1 cellular context compared by ENCODE assay signal in genomic region chr20:50929299-50930138, GRCh38.
TF ChIP-seq lines count a peak whose summit lies in the region.

No MANE protein-coding gene starts in this region.

TF ChIP-seq in HepG2, 621 proteins besides CTCF, POLR2A, EP300 and RAD21 (continued from another document and continues in another):
- TF ChIP-seq AKNA (CRISPR knock-in tag; IDR thresholded peaks at IDR 0.05; ENCODE audit: borderline replicate concordance) = no peak
- peak; percentile 96; the same call in 1 of the 2 replicates for TF ChIP-seq REPIN1 (CRISPR knock-in tag; IDR thresholded peaks at IDR 0.05; ENCODE audit: borderline replicate concordance, low read depth)
- no peak for TF ChIP-seq AKAP8 (CRISPR knock-in tag; IDR thresholded peaks at IDR 0.05)
- peak; percentile 40; the same call in 1 of the 2 replicates for TF ChIP-seq ZNF652 (CRISPR knock-in tag; IDR thresholded peaks at IDR 0.05; ENCODE audit: borderline replicate concordance, low read depth)
- TF ChIP-seq MYNN (CRISPR knock-in tag; IDR thresholded peaks at IDR 0.05; ENCODE audit: low read depth) = 0 out of 2 replicates have a peak, but pooled peaks have one; percentile 49
- no peak for TF ChIP-seq ZFP82 (CRISPR knock-in tag; IDR thresholded peaks at IDR 0.05; ENCODE audit: borderline replicate concordance)
- TF ChIP-seq ZNF777 (CRISPR knock-in tag; IDR thresholded peaks at IDR 0.05) = no peak
- TF ChIP-seq, protein P1, sequence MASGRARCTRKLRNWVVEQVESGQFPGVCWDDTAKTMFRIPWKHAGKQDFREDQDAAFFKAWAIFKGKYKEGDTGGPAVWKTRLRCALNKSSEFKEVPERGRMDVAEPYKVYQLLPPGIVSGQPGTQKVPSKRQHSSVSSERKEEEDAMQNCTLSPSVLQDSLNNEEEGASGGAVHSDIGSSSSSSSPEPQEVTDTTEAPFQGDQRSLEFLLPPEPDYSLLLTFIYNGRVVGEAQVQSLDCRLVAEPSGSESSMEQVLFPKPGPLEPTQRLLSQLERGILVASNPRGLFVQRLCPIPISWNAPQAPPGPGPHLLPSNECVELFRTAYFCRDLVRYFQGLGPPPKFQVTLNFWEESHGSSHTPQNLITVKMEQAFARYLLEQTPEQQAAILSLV (CRISPR knock-in tag; IDR thresholded peaks at IDR 0.05; ENCODE audit: borderline replicate concordance) = peak; percentile 67; the same call in 1 of the 2 replicates
- 0 out of 2 replicates have a peak, but pooled peaks have one; percentile 76 for TF ChIP-seq EHMT2 (IDR thresholded peaks at IDR 0.05; ENCODE audit: borderline replicate concordance, low read depth, low read length)
- TF ChIP-seq ZNF83 (CRISPR knock-in tag; IDR thresholded peaks at IDR 0.05; ENCODE audit: borderline replicate concordance) = peak; percentile 87; the same call in 1 of the 2 replicates
- TF ChIP-seq ZNF547 (CRISPR knock-in tag; IDR thresholded peaks at IDR 0.05) = peak; percentile 41; the same call in 1 of the 2 replicates
- 0 out of 2 replicates have a peak, but pooled peaks have one; percentile 66 for TF ChIP-seq THRA (CRISPR knock-in tag; IDR thresholded peaks at IDR 0.05; ENCODE audit: borderline replicate concordance)
- TF ChIP-seq SP140L (CRISPR knock-in tag; IDR thresholded peaks at IDR 0.05; ENCODE audit: borderline replicate concordance) = 0 out of 2 replicates have a peak, but pooled peaks have one; percentile 72
- TF ChIP-seq, protein P2, sequence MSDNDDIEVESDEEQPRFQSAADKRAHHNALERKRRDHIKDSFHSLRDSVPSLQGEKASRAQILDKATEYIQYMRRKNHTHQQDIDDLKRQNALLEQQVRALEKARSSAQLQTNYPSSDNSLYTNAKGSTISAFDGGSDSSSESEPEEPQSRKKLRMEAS (IDR thresholded peaks at IDR 0.05) = peak; percentile 83
- TF ChIP-seq, protein P3, sequence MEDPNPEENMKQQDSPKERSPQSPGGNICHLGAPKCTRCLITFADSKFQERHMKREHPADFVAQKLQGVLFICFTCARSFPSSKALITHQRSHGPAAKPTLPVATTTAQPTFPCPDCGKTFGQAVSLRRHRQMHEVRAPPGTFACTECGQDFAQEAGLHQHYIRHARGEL (CRISPR knock-in tag; IDR thresholded peaks at IDR 0.05) = no peak
- no peak for TF ChIP-seq EEA1 (CRISPR knock-in tag; IDR thresholded peaks at IDR 0.05; ENCODE audit: borderline replicate concordance)
- peak; percentile 74; the same call in 1 of the 2 replicates for TF ChIP-seq TSC22D2 (CRISPR knock-in tag; IDR thresholded peaks at IDR 0.05; ENCODE audit: borderline replicate concordance)
- TF ChIP-seq JUN (CRISPR knock-in tag; IDR thresholded peaks at IDR 0.05) = no peak; the same call in 1 of the 2 replicates
- TF ChIP-seq ZNF7 (CRISPR knock-in tag; IDR thresholded peaks at IDR 0.05) = no peak
- TF ChIP-seq, protein P4, sequence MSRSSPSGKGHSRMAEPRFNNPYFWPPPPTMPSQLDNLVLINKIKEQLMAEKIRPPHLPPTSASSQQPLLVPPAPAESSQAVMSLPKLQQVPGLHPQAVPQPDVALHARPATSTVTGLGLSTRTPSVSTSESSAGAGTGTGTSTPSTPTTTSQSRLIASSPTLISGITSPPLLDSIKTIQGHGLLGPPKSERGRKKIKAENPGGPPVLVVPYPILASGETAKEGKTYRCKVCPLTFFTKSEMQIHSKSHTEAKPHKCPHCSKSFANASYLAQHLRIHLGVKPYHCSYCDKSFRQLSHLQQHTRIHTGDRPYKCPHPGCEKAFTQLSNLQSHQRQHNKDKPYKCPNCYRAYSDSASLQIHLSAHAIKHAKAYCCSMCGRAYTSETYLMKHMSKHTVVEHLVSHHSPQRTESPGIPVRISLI (CRISPR knock-in tag; IDR thresholded peaks at IDR 0.05; ENCODE audit: borderline replicate concordance) = peak; percentile 65; the same call in 1 of the 2 replicates
- peak; percentile 93 for TF ChIP-seq ZNF343 (CRISPR knock-in tag; IDR thresholded peaks at IDR 0.05)
- peak; percentile 46; the same call in 1 of the 2 replicates for TF ChIP-seq DNMT1 (CRISPR knock-in tag; IDR thresholded peaks at IDR 0.05)
- TF ChIP-seq MAZ (IDR thresholded peaks at IDR 0.05; ENCODE audit: borderline replicate concordance, low read depth, low read length) = peak; percentile 97
- TF ChIP-seq MAZ (CRISPR knock-in tag; IDR thresholded peaks at IDR 0.05; ENCODE audit: low read depth) = peak; percentile 92
- TF ChIP-seq, protein P5, sequence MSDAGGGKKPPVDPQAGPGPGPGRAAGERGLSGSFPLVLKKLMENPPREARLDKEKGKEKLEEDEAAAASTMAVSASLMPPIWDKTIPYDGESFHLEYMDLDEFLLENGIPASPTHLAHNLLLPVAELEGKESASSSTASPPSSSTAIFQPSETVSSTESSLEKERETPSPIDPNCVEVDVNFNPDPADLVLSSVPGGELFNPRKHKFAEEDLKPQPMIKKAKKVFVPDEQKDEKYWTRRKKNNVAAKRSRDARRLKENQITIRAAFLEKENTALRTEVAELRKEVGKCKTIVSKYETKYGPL (CRISPR knock-in tag; IDR thresholded peaks at IDR 0.05) = no peak
- TF ChIP-seq, protein P6, sequence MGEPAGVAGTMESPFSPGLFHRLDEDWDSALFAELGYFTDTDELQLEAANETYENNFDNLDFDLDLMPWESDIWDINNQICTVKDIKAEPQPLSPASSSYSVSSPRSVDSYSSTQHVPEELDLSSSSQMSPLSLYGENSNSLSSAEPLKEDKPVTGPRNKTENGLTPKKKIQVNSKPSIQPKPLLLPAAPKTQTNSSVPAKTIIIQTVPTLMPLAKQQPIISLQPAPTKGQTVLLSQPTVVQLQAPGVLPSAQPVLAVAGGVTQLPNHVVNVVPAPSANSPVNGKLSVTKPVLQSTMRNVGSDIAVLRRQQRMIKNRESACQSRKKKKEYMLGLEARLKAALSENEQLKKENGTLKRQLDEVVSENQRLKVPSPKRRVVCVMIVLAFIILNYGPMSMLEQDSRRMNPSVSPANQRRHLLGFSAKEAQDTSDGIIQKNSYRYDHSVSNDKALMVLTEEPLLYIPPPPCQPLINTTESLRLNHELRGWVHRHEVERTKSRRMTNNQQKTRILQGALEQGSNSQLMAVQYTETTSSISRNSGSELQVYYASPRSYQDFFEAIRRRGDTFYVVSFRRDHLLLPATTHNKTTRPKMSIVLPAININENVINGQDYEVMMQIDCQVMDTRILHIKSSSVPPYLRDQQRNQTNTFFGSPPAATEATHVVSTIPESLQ (CRISPR knock-in tag; conservative IDR thresholded peaks at IDR 0.05) = peak; percentile 74; the same call in 1 of the 2 replicates
- TF ChIP-seq ZNF550 (CRISPR knock-in tag; IDR thresholded peaks at IDR 0.05; ENCODE audit: borderline replicate concordance) = no peak
- TF ChIP-seq ZNF563 (CRISPR knock-in tag; IDR thresholded peaks at IDR 0.05) = peak; percentile 51; the same call in 1 of the 2 replicates
- TF ChIP-seq, protein P7, sequence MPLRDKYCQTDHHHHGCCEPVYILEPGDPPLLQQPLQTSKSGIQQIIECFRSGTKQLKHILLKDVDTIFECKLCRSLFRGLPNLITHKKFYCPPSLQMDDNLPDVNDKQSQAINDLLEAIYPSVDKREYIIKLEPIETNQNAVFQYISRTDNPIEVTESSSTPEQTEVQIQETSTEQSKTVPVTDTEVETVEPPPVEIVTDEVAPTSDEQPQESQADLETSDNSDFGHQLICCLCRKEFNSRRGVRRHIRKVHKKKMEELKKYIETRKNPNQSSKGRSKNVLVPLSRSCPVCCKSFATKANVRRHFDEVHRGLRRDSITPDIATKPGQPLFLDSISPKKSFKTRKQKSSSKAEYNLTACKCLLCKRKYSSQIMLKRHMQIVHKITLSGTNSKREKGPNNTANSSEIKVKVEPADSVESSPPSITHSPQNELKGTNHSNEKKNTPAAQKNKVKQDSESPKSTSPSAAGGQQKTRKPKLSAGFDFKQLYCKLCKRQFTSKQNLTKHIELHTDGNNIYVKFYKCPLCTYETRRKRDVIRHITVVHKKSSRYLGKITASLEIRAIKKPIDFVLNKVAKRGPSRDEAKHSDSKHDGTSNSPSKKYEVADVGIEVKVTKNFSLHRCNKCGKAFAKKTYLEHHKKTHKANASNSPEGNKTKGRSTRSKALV (CRISPR knock-in tag; IDR thresholded peaks at IDR 0.05) = no peak; the same call in 1 of the 2 replicates
- TF ChIP-seq ZFP37 (CRISPR knock-in tag; IDR thresholded peaks at IDR 0.05; ENCODE audit: borderline replicate concordance) = 0 out of 2 replicates have a peak, but pooled peaks have one; percentile 77
- TF ChIP-seq NCOR1 (IDR thresholded peaks at IDR 0.05; ENCODE audit: borderline replicate concordance, low read length) = no peak; the same call in 1 of the 2 replicates
- TF ChIP-seq ZNF317 (CRISPR knock-in tag; IDR thresholded peaks at IDR 0.05) = peak; percentile 83; the same call in 1 of the 2 replicates
- peak; percentile 94 for TF ChIP-seq SALL1 (CRISPR knock-in tag; IDR thresholded peaks at IDR 0.05)
- peak; percentile 99 for TF ChIP-seq PRPF4 (IDR thresholded peaks at IDR 0.05; ENCODE audit: low read depth, low read length, poor library complexity, severe bottlenecking)
- TF ChIP-seq ZNF747 (CRISPR knock-in tag; IDR thresholded peaks at IDR 0.05; ENCODE audit: borderline replicate concordance) = peak; percentile 61; the same call in 1 of the 2 replicates
- peak; percentile 32 for TF ChIP-seq AGO2 (optimal IDR thresholded peaks at IDR 0.05; ENCODE audit: low read depth, low read length)
- TF ChIP-seq GLI4 (CRISPR knock-in tag; IDR thresholded peaks at IDR 0.05; ENCODE audit: borderline replicate concordance) = no peak
- TF ChIP-seq ZNF841 (CRISPR knock-in tag; IDR thresholded peaks at IDR 0.05; ENCODE audit: borderline replicate concordance) = no peak
- TF ChIP-seq ZBTB7B (CRISPR knock-in tag; IDR thresholded peaks at IDR 0.05) = peak; percentile 88
- TF ChIP-seq, protein P8, sequence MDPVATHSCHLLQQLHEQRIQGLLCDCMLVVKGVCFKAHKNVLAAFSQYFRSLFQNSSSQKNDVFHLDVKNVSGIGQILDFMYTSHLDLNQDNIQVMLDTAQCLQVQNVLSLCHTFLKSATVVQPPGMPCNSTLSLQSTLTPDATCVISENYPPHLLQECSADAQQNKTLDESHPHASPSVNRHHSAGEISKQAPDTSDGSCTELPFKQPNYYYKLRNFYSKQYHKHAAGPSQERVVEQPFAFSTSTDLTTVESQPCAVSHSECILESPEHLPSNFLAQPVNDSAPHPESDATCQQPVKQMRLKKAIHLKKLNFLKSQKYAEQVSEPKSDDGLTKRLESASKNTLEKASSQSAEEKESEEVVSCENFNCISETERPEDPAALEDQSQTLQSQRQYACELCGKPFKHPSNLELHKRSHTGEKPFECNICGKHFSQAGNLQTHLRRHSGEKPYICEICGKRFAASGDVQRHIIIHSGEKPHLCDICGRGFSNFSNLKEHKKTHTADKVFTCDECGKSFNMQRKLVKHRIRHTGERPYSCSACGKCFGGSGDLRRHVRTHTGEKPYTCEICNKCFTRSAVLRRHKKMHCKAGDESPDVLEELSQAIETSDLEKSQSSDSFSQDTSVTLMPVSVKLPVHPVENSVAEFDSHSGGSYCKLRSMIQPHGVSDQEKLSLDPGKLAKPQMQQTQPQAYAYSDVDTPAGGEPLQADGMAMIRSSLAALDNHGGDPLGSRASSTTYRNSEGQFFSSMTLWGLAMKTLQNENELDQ (CRISPR knock-in tag; IDR thresholded peaks at IDR 0.05; ENCODE audit: borderline replicate concordance) = no peak
- peak; percentile 32; the same call in 1 of the 2 replicates for TF ChIP-seq NR2F6 (IDR thresholded peaks at IDR 0.05)
- TF ChIP-seq NR2F6 (CRISPR knock-in tag; IDR thresholded peaks at IDR 0.05) = peak; percentile 81
- TF ChIP-seq DDIT3 (CRISPR knock-in tag; IDR thresholded peaks at IDR 0.05) = no peak
- peak; percentile 98 for TF ChIP-seq ETV5 (CRISPR knock-in tag; IDR thresholded peaks at IDR 0.05; ENCODE audit: borderline replicate concordance)
- TF ChIP-seq ZNF382 (CRISPR knock-in tag; IDR thresholded peaks at IDR 0.05; ENCODE audit: borderline replicate concordance) = no peak
- TF ChIP-seq FOXA1 (IDR thresholded peaks at IDR 0.05) = no peak
- TF ChIP-seq FOXA1 (CRISPR knock-in tag; IDR thresholded peaks at IDR 0.05) = no peak
- TF ChIP-seq HDAC2 (CRISPR knock-in tag; IDR thresholded peaks at IDR 0.05) = peak; percentile 96
- 0 out of 2 replicates have a peak, but pooled peaks have one; percentile 62 for TF ChIP-seq ZNF570 (CRISPR knock-in tag; IDR thresholded peaks at IDR 0.05; ENCODE audit: borderline replicate concordance)
- peak; percentile 89 for TF ChIP-seq MIER2 (CRISPR knock-in tag; IDR thresholded peaks at IDR 0.05)
